Comparison of ENCODE assay signal across 8 cellular contexts in genomic region chr7:69598081-69598486, GRCh38. TPM values are rescaled to one million over a fixed set of nuclear protein-coding genes. Genes with fewer than 3 reads are reported as not detected.
A peak's percentile ranks its signal among the peaks of the same experiment; 100 is the strongest.
DNase-seq lines count a peak whose midpoint lies in the region; ATAC-seq, FAIRE-seq and TF ChIP-seq lines count a peak whose summit lies in the region.

AUTS2 (plus strand) TSS chr7:69598475; CDS start chr7:69599654, 1,179 bp downstream.

- in situ Hi-C loops in transverse colon (cut with MboI; ENCODE audit: low pct_ligation_motif_present in 1 of 4, low pct_unique_long_range_greater_than_20kb in 1 of 4, low sequenced_read_pairs in 3 of 4) = no loop called here

- H3K9ac ChIP-seq in adipocyte (ENCODE audit: low read length) = peak within 1 kb of the TSS; percentile 88

- peaks cover 0 to 16% (median 4%) of the 10 kb centered on the region in 4 donors for H3K4me1 Mint-ChIP-seq in CD4-positive, CD25-positive, alpha-beta regulatory T cell

- H3K27me3 ChIP-seq in CD4-positive, CD25-positive, alpha-beta regulatory T cell (ENCODE audit: control insufficient read depth, insufficient read depth, low read length) = peaks cover 23% of the 10 kb centered on the region
- H3K27me3 ChIP-seq in adipocyte (replicated peaks; ENCODE audit: control insufficient read depth, insufficient read depth, low read length) (no peaks in the 10 kb centered on the region), transverse colon (peaks cover 48% of the 10 kb centered on the region)

- H3K36me3 ChIP-seq in CD4-positive, CD25-positive, alpha-beta regulatory T cell (ENCODE audit: control insufficient read depth, insufficient read depth, low read length) = no peaks in the 10 kb centered on the region
- H3K36me3 ChIP-seq in adipocyte (ENCODE audit: control insufficient read depth, insufficient read depth, low read length, severe bottlenecking) (no peaks in the 10 kb centered on the region), transverse colon (no peaks in the 10 kb centered on the region)

- peaks cover 0 to 2% of the 10 kb centered on the region in 2 experiments for H3K9me3 ChIP-seq in CD4-positive, CD25-positive, alpha-beta regulatory T cell (ENCODE audit: control insufficient read depth in 2 of 2, low read length in 2 of 2)
- H3K9me3 ChIP-seq in adipocyte (ENCODE audit: control insufficient read depth, low read length) (no peaks in the 10 kb centered on the region), transverse colon (no peaks in the 10 kb centered on the region)

- H3K9me3 Mint-ChIP-seq in CD4-positive, CD25-positive, alpha-beta regulatory T cell = peaks cover 0 to 4% (median 2%) of the 10 kb centered on the region in 7 donors

- no peak within 1 kb of the TSS for H3K27ac Mint-ChIP-seq in CD4-positive, CD25-positive, alpha-beta regulatory T cell

- intact Hi-C loops in Right ventricle myocardium inferior (cut with DNase I) (loop anchor here (5.0 to 10.0 kb wide), 3 partner anchors 54 to 287 kb away; no protein-coding TSS in a partner anchor), transverse colon (cut with DNase I; ENCODE audit: low total_unique reads) (no loop called here)

- H3K4me3 Mint-ChIP-seq in CD4-positive, CD25-positive, alpha-beta regulatory T cell = peak within 1 kb of the TSS in 3 of 4 donors; percentile 58 to 83 (median 73)

- DNase-seq in CD4-positive, CD25-positive, alpha-beta regulatory T cell = peak in 1 of 3 donors; percentile 12
- DNase-seq in HTR-8/SVneo (ENCODE audit: insufficient read length, low spot score) (peak; percentile 83), adipocyte (ENCODE audit: low read depth) (peak; percentile 97), Right ventricle myocardium inferior (ENCODE audit: missing footprints) (peak; percentile 92), nucleus accumbens (lab: John Stamatoyannopoulos, UW) (peak; percentile 22 to 96 (median 89)), transverse colon (peak; percentile 68)

- no peaks in the 10 kb centered on the region for H3K36me3 Mint-ChIP-seq in CD4-positive, CD25-positive, alpha-beta regulatory T cell

- peaks cover 18% of the 10 kb centered on the region for H3K4me1 ChIP-seq in CD4-positive, CD25-positive, alpha-beta regulatory T cell (ENCODE audit: control insufficient read depth, insufficient read depth, low read length, poor library complexity, severe bottlenecking)
- H3K4me1 ChIP-seq in adipocyte (ENCODE audit: control insufficient read depth, insufficient read depth, low read length) (peaks cover 19% of the 10 kb centered on the region), transverse colon (peaks cover 0 to 40% (median 17%) of the 10 kb centered on the region in 4 donors)

- peaks cover 30% of the 10 kb centered on the region for H3K27me3 Mint-ChIP-seq in CD4-positive, CD25-positive, alpha-beta regulatory T cell

- no peak for TF ChIP-seq POLR2A in transverse colon (IDR thresholded peaks at IDR 0.05)

- no peak for FAIRE-seq in HTR-8/SVneo (lab: Jason Lieb, UNC)

- WGBS in transverse colon (ENCODE audit: low coverage in 1 of 2), 2 donors = 2% methylated on average over 29 of the region's 63 CpGs; no CpG with 5 or more reads in 1 of the 2 donors

- H3K4me3 ChIP-seq in CD4-positive, CD25-positive, alpha-beta regulatory T cell (ENCODE audit: low read depth, low read length) = no peak within 1 kb of the TSS
- H3K4me3 ChIP-seq in adipocyte (ENCODE audit: low read length) = peak within 1 kb of the TSS; percentile 94
- H3K4me3 ChIP-seq in transverse colon = peak within 1 kb of the TSS; percentile 45 to 84 (median 60)

- peak; percentile 50 to 56 for ATAC-seq in CD4-positive, CD25-positive, alpha-beta regulatory T cell (ENCODE audit: low read depth in 2 of 2)
- ATAC-seq in GM19463 (IDR thresholded peaks at IDR 0.05; ENCODE audit: unreplicated experiment) (peak; percentile 64), Right ventricle myocardium inferior (peak; percentile 89)

- H3K27ac ChIP-seq in CD4-positive, CD25-positive, alpha-beta regulatory T cell (ENCODE audit: insufficient read depth, low read length, poor library complexity, severe bottlenecking) = no peak within 1 kb of the TSS
- H3K27ac ChIP-seq in transverse colon = peak within 1 kb of the TSS; percentile 81 to 94 (median 84)

- TF ChIP-seq EP300 in transverse colon (IDR thresholded peaks at IDR 0.05; ENCODE audit: low read depth) = no peak

- no peak for TF ChIP-seq CTCF in transverse colon (IDR thresholded peaks at IDR 0.05)

TF ChIP-seq in PFSK-1, 5 proteins besides CTCF, POLR2A, EP300 and RAD21:
- TF ChIP-seq SIN3A (IDR thresholded peaks at IDR 0.05; ENCODE audit: borderline replicate concordance, insufficient read depth, low read length) = no peak
- no peak for TF ChIP-seq REST (IDR thresholded peaks at IDR 0.05; ENCODE audit: insufficient read depth in 1 of 2, low read depth in 2 of 2, low read length in 2 of 2)
- TF ChIP-seq FOXP2 (optimal IDR thresholded peaks at IDR 0.05; ENCODE audit: borderline replicate concordance, extremely low read depth, extremely low read length, insufficient read depth) = peak; percentile 33
- no peak for TF ChIP-seq TAF1 (IDR thresholded peaks at IDR 0.05; ENCODE audit: borderline replicate concordance, insufficient read depth, low read length)
- TF ChIP-seq POLR2AphosphoS5 (IDR thresholded peaks at IDR 0.05; ENCODE audit: low read depth, low read length) = no peak

RNA-seq across cellular contexts. Expression of gene AUTS2, which starts in this region (rescaled TPM):
- total RNA-seq in CD4-positive, CD25-positive, alpha-beta regulatory T cell = 32.4 TPM
- 1 to 10 TPM in 1 of 4 donors, under 1 TPM in 3; 0.47 to 3.0 (median 0.64) TPM for polyA plus RNA-seq in CD4-positive, CD25-positive, alpha-beta regulatory T cell
- polyA plus RNA-seq in PFSK-1 (2012; ENCODE audit: insufficient read length, low read depth) = 16.9 TPM
- 5.3 TPM for total RNA-seq in Right ventricle myocardium inferior
- total RNA-seq in transverse colon = 100 to 1,000 TPM in 1 of 4 donors, 10 to 100 TPM in 3; 29.8 to 114 (median 59.4) TPM
